20 cellular contexts compared by ENCODE assay signal in the genomic region with DNA sequence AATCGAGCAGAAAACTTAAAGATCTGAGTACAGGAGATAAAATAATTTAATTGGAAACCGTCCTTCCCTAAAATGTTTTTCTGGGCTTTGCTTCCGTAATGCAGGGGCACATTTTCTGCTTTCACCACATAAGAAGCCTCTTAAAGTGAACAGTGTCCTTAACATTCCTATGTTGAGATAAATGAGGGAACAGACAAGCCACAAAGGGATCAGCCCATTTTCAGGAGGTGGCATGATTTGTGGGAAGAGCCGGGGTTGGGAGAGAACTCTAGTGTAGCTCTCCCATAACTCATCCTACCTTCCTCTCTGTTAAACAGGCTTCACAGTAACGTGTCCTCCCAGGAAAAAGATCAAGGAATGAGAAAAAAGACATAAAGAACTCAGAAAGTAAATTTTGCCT.
"Had no signal": no experiment of that assay in that cellular context is flagged by ENCODE, and none has a peak within 500 bp of the region (broad histone marks: within the 10 kb centered on the region; RNA-seq: fewer than 3 reads in every experiment).

No MANE protein-coding gene starts in this region.

- H3K4me1 ChIP-seq: gastrocnemius medialis, left ventricle myocardium inferior, lower lobe of right lung, parathyroid adenoma, right atrium auricular region, spleen, tibial nerve had no signal

- H3K27me3 ChIP-seq: dorsolateral prefrontal cortex, gastrocnemius medialis, neutrophil, right atrium auricular region, spleen, tibial nerve had no signal

- FAIRE-seq: kidney had no signal

- H3K27ac ChIP-seq: dorsolateral prefrontal cortex, gastrocnemius medialis, left ventricle myocardium inferior, lower lobe of right lung, neutrophil, parathyroid adenoma, right atrium auricular region, spleen, thoracic aorta, tibial nerve had no signal

- ATAC-seq: gastrocnemius medialis; mucosa of descending colon; natural killer cell treated with Interleukin-12 subunit alpha and Interleukin-12 subunit beta and Interleukin-15 and Interleukin-18, amount 100 ng/mL, for 72 hours; sciatic nerve; stimulated activated naive B cell treated with anti-CD40 and anti-IgM and Interleukin-4, amounts not matched to agents 10 μg/mL and 1 μg/mL and 100 μg/mL, for 72 hours had no signal

- H3K36me3 ChIP-seq: gastrocnemius medialis, left ventricle myocardium inferior, lower lobe of right lung, neutrophil, right atrium auricular region, spleen, thoracic aorta, tibial nerve had no signal

- H3K79me2 ChIP-seq: parathyroid adenoma had no signal

- H3K9ac ChIP-seq: parathyroid adenoma had no signal

- H3K9me3 ChIP-seq: gastrocnemius medialis, lower lobe of right lung, mucosa of descending colon, neutrophil, right atrium auricular region, spleen, thoracic aorta had no signal

- DNase-seq: cerebellar nuclear complex; cortex of kidney; dorsolateral prefrontal cortex; effector CD4-positive, alpha-beta T cell; gastrocnemius medialis; kidney; left ventricle myocardium inferior; lower lobe of right lung; mucosa of descending colon; naive B cell; spleen; stimulated activated CD4-positive, alpha-beta T cell treated with anti-CD3 and anti-CD28 coated beads, Interleukin-2, amount 100 ng/mL, for 48 hours; stimulated activated naive B cell treated with anti-CD40 and anti-IgM and Interleukin-4, amounts not matched to agents 10 μg/mL and 1 μg/mL and 100 μg/mL, for 72 hours had no signal

- H3K4me3 ChIP-seq: dorsolateral prefrontal cortex, gastrocnemius medialis, left ventricle myocardium inferior, lower lobe of right lung, mucosa of descending colon, right atrium auricular region, spleen, thoracic aorta, tibial nerve had no signal

- H2AFZ ChIP-seq: parathyroid adenoma had no signal
